In the genomic region with DNA sequence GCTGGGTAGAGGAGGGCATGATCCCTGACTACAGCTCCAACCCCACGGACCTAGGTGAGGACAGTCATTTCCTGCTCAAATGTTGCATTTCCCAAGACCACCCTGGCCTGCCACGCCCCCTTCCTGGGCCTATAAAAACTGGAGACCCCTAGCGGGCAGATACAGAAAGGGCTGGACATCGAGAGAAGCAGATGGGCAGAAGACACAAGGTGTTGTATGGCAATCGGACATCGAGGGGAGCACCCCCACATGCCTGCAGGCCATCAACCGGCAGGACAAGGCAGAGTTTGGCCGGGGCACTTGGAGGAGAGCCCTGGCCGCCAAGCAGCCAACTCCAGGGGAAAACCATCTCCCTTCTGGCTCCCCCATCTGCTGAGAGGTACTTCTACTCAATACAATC, we compare ENCODE assay signal across 24 cellular contexts.
"Had no signal": no experiment of that assay in that cellular context is flagged by ENCODE, and none has a peak within 500 bp of the region (broad histone marks: within the 10 kb centered on the region; RNA-seq: fewer than 3 reads in every experiment).

No MANE protein-coding gene starts in this region.

- H3K4me3 Mint-ChIP-seq: activated CD8-positive, alpha-beta T cell treated with anti-CD3 and anti-CD28 coated beads, Interleukin-2, amount 10 ng/mL, durations not matched to agents 7 days and 5 days; activated naive CD8-positive, alpha-beta T cell treated with anti-CD3 and anti-CD28 coated beads, Interleukin-2, amount 10 ng/mL, durations not matched to agents 7 days and 5 days; T-helper 1 cell treated with Interleukin-12 subunit alpha and Interleukin-12 subunit beta and Interleukin-4 antibody, amounts not matched to agents 30 μg/mL and 1 μg/mL, for 36 hours had no signal

- H3K4me3 ChIP-seq: adrenal gland, SJSA1 had no signal

- DNase-seq: activated CD4-positive, alpha-beta T cell treated with anti-CD3 and anti-CD28 coated beads for 48 hours; activated CD4-positive, alpha-beta T cell treated with anti-CD3 and anti-CD28 coated beads, Interleukin-2, amount 50 U/mL, for 4 hours; activated CD8-positive, alpha-beta memory T cell treated with anti-CD3 and anti-CD28 coated beads, Interleukin-2, amount 50 U/mL, for 48 hours; activated CD8-positive, alpha-beta T cell treated with anti-CD3 and anti-CD28 coated beads, Interleukin-2, amount 10 ng/mL, durations not matched to agents 7 days and 5 days; activated naive CD4-positive, alpha-beta T cell treated with anti-CD3 and anti-CD28 coated beads, Interleukin-2, amount 50 U/mL, for 16 hours; activated naive CD8-positive, alpha-beta T cell treated with anti-CD3 and anti-CD28 coated beads, Interleukin-2, amount 10 ng/mL, durations not matched to agents 7 days and 5 days; activated T-cell treated with anti-CD3 and anti-CD28 coated beads, Interleukin-2, amount 50 U/mL, for 1 hour; adrenal gland; Kasumi-1; NCI-H1092; NCI-H1417; NCI-H1694; NCI-H2029; NCI-H2107; NCI-H2171 treated with DMSO at 0.1 percent for 48 hours; NCI-H345; NCI-H510A; NCI-H526 treated with DMSO at 0.1 percent for 48 hours; NK-92 treated with Interleukin-12 subunit alpha and Interleukin-12 subunit beta, amount 100 ng/mL, for 24 hours; PC-3; SHP77 had no signal

- H3K36me3 ChIP-seq: adrenal gland, SJSA1 had no signal

- H3K4me1 ChIP-seq: adrenal gland, SJSA1 had no signal

- H3K36me3 Mint-ChIP-seq: activated naive CD8-positive, alpha-beta T cell treated with anti-CD3 and anti-CD28 coated beads, Interleukin-2, amount 10 ng/mL, durations not matched to agents 7 days and 5 days had no signal

- H3K9me3 ChIP-seq: adrenal gland, SJSA1 had no signal

- H3K27ac Mint-ChIP-seq: activated CD8-positive, alpha-beta T cell treated with anti-CD3 and anti-CD28 coated beads, Interleukin-2, amount 10 ng/mL, durations not matched to agents 7 days and 5 days; activated naive CD8-positive, alpha-beta T cell treated with anti-CD3 and anti-CD28 coated beads, Interleukin-2, amount 10 ng/mL, durations not matched to agents 7 days and 5 days; T-helper 1 cell treated with Interleukin-12 subunit alpha and Interleukin-12 subunit beta and Interleukin-4 antibody, amounts not matched to agents 30 μg/mL and 1 μg/mL, for 36 hours had no signal

- ATAC-seq: activated CD4-positive, CD25-positive, alpha-beta regulatory T cell treated with anti-CD3 and anti-CD28 coated beads, Interleukin-2, amount 50 U/mL, for 24 hours; activated CD8-positive, alpha-beta T cell treated with anti-CD3 and anti-CD28 coated beads, Interleukin-2, amount 10 ng/mL, durations not matched to agents 7 days and 5 days; PC-3 had no signal

- H3K9me3 Mint-ChIP-seq: activated naive CD8-positive, alpha-beta T cell treated with anti-CD3 and anti-CD28 coated beads, Interleukin-2, amount 10 ng/mL, durations not matched to agents 7 days and 5 days; T-helper 1 cell treated with Interleukin-12 subunit alpha and Interleukin-12 subunit beta and Interleukin-4 antibody, amounts not matched to agents 30 μg/mL and 1 μg/mL, for 36 hours had no signal

- H3K4me1 Mint-ChIP-seq: activated naive CD8-positive, alpha-beta T cell treated with anti-CD3 and anti-CD28 coated beads, Interleukin-2, amount 10 ng/mL, durations not matched to agents 7 days and 5 days had no signal

- H3K27me3 Mint-ChIP-seq: activated naive CD8-positive, alpha-beta T cell treated with anti-CD3 and anti-CD28 coated beads, Interleukin-2, amount 10 ng/mL, durations not matched to agents 7 days and 5 days had no signal

- H3K27me3 ChIP-seq: adrenal gland, SJSA1 had no signal

- H3K27ac ChIP-seq: adrenal gland, SJSA1 had no signal
